Comparison of ENCODE assay signal across 9 cellular contexts in the genomic region with DNA sequence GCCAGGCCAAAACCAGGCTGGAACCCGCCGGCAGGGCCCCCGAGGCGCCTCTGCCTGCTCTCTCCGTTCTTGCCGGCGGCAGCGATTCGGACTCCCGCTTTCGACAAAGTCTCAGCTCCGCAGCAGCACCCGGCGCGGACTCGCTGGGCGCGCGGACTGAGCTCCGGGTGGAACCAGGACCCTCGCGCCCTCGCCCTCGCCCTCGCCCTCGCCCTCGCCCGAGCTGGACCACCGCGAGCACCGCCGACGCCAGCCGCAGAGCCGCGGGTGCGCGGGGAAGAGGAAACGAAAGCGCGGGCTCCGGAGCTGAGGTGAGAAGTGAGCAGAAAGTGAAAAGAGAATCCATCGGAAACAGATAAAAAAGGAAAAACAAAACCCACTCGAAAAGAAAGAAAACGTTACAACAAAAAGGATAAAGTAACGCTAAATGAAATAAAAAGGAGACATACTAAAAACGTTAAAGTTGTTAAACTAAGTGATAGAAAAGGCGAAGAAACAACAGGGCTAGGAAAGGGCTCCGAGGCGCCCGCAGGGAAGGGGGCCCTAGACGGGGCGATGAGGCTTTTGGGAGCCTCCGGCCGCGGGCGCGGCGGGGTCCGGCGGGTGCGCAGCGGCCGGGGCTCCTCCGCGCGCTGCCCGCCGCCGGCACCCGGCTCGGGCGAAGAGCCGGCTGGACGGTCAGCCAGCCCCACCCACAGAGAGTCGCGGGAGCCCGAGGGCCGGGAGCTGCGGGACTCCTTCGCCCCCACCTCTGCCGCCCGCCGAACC.
A peak's percentile ranks its signal among the peaks of the same experiment; 100 is the strongest.
DNase-seq lines count a peak whose midpoint lies in the region; ATAC-seq, FAIRE-seq and TF ChIP-seq lines count a peak whose summit lies in the region.
"Had no signal": no experiment of that assay in that cellular context is flagged by ENCODE, and none has a peak within 500 bp of the region (broad histone marks: within the 10 kb centered on the region; RNA-seq: fewer than 3 reads in every experiment).

No MANE protein-coding gene starts in this region.

- H3K27ac ChIP-seq in WERI-Rb-1: no peak overlapping the region
- no peak overlapping the region for H3K27ac ChIP-seq in gastrocnemius medialis
- H3K27ac ChIP-seq: SJSA1 had no signal

- intact Hi-C loops in gastrocnemius medialis (cut with DNase I; ENCODE audit: low total_unique reads): no loop called here

- in situ Hi-C loops in gastrocnemius medialis (cut with MboI; ENCODE audit: low sequenced_read_pairs in 4 of 4): no loop called here

- TF ChIP-seq CTCF in WERI-Rb-1 (IDR thresholded peaks at IDR 0.05; ENCODE audit: low read depth, low read length) (no peak), gastrocnemius medialis (IDR thresholded peaks at IDR 0.05 in 4 of 5, conservative IDR thresholded peaks at IDR 0.05 in 1 of 5) (no peak)

- peak overlapping the region; percentile 19 for H3K4me3 ChIP-seq in WERI-Rb-1 (ENCODE audit: low read depth, low read length)
- H3K4me3 ChIP-seq in gastrocnemius medialis: peak overlapping the region; percentile 18 to 57 (median 43)
- H3K4me3 ChIP-seq: SJSA1 had no signal

- no peak for TF ChIP-seq POLR2A in GM12891 (IDR thresholded peaks at IDR 0.05; ENCODE audit: low read depth, low read length)
- TF ChIP-seq POLR2A in gastrocnemius medialis (IDR thresholded peaks at IDR 0.05): no peak

- H3K36me3 ChIP-seq in WERI-Rb-1 (no peaks in the 10 kb centered on the region), gastrocnemius medialis (no peaks in the 10 kb centered on the region)
- H3K36me3 ChIP-seq: SJSA1 had no signal

- H3K4me1 ChIP-seq in gastrocnemius medialis: peaks cover 10 to 16% of the 10 kb centered on the region in 2 donors

- no peak for FAIRE-seq in GM12891 (lab: Jason Lieb, UNC)

- peaks cover 97% of the 10 kb centered on the region for H3K27me3 ChIP-seq in WERI-Rb-1 (ENCODE audit: insufficient read depth, low read depth, severe bottlenecking)
- H3K27me3 ChIP-seq in gastrocnemius medialis: peaks cover 89 to 99% (median 98%) of the 10 kb centered on the region in 3 donors

- peak; percentile 34 for DNase-seq in GM12891 (ENCODE audit: insufficient read length, low spot score)
- DNase-seq in WERI-Rb-1: no peak
- peak; percentile 59 for DNase-seq in germinal center (ENCODE audit: low spot score)
- no peak for DNase-seq in gastrocnemius medialis
- DNase-seq in DMS 273 (lab: John Stamatoyannopoulos, UW; ENCODE audit: unreplicated experiment): no peak
- no peak for DNase-seq in NCI-H524 treated with DMSO at 0.1 percent for 48 hours (lab: John Stamatoyannopoulos, UW)
- DNase-seq in NCI-H345 treated with DMSO at 0.1 percent for 48 hours (lab: John Stamatoyannopoulos, UW; ENCODE audit: unreplicated experiment): no peak

- peaks cover 3% of the 10 kb centered on the region for H3K9me3 ChIP-seq in WERI-Rb-1 (ENCODE audit: severe bottlenecking)
- no peaks in the 10 kb centered on the region for H3K9me3 ChIP-seq in gastrocnemius medialis
- H3K9me3 ChIP-seq: SJSA1 had no signal

- ATAC-seq in gastrocnemius medialis: no peak
- no peak for ATAC-seq in GM18498 (IDR thresholded peaks at IDR 0.05; ENCODE audit: unreplicated experiment)

TF ChIP-seq in GM12891, 5 proteins besides CTCF, POLR2A, EP300 and RAD21:
- TF ChIP-seq TAF1 (IDR thresholded peaks at IDR 0.05; ENCODE audit: low read depth, low read length): no peak
- no peak for TF ChIP-seq PAX5 (IDR thresholded peaks at IDR 0.05; ENCODE audit: insufficient read depth, low read length, severe bottlenecking)
- TF ChIP-seq POU2F2 (IDR thresholded peaks at IDR 0.05; ENCODE audit: low read depth, low read length): no peak
- no peak for TF ChIP-seq SPI1 (IDR thresholded peaks at IDR 0.05; ENCODE audit: low read depth, low read length)
- no peak for TF ChIP-seq POLR2AphosphoS5 (IDR thresholded peaks at IDR 0.05; ENCODE audit: low read depth, low read length)

Comparison
In these comparisons a context has a peak if more than half of its experiments do, and no peak if none do; other contexts are left out.
1. DNase-seq: peak in GM12891 (single experiment) and germinal center (single experiment); none in WERI-Rb-1 (single experiment), gastrocnemius medialis (0 of 2), DMS 273 (single experiment), NCI-H524 treated with DMSO at 0.1 percent for 48 hours (single experiment) and NCI-H345 treated with DMSO at 0.1 percent for 48 hours (single experiment).